ENCODE assay signal across 8 cellular contexts in the genomic region with DNA sequence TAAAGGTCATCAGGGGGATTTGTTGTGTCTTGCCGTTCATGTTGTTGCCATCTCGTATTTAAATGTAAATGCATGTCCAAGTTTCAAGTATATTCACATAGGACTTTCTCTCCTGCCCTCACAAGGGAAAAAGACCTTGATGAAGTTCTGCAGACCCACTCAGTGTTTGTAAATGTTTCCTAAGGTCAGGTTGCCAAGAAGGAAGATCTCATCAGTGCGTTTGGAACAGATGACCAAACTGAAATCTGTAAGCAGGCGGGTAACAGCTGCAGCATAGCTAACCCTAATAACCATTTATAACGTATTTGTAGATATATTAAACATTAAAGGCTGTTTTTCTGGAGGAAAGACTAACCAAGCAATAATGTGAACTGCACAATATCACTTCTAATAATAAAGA. TPM values are rescaled to one million over a fixed set of nuclear protein-coding genes. Genes with fewer than 3 reads are reported as not detected.
DNase-seq lines count a peak whose midpoint lies in the region; ATAC-seq and TF ChIP-seq lines count a peak whose summit lies in the region.
"Not testable (repeated sequence)": the region's sequence is repeated elsewhere in the genome, so short reads cannot be mapped to it uniquely, and the experiment has no call there.

No MANE protein-coding gene starts in this region.

- not testable (repeated sequence) for H4K91ac ChIP-seq in H9 (ENCODE audit: insufficient read length, low read depth, low read length)

- H3K27me3 ChIP-seq in H9 (ENCODE audit: insufficient read depth, low read length); Peyer's patch; dorsolateral prefrontal cortex; right cardiac atrium (ENCODE audit: control insufficient read depth, insufficient read depth): not testable (repeated sequence)

- not testable (repeated sequence) for H4K8ac ChIP-seq in H9 (replicated peaks; ENCODE audit: insufficient read length, low read depth, low read length)

- H3K36me3 Mint-ChIP-seq in H9 (ENCODE audit: insufficient read depth in 1 of 3, low read depth in 3 of 3), result peaks cover 14 to 39% (median 35%) of the 10 kb centered on the region in 3 experiments; a peak in 6 of 7 replicates
- peaks cover 17% of the 10 kb centered on the region for H3K36me3 Mint-ChIP-seq in activated naive CD4-positive, alpha-beta T cell treated with anti-CD3 and anti-CD28 coated beads, Interleukin-2, amount 10 ng/mL, durations not matched to agents 7 days and 5 days
- H3K36me3 Mint-ChIP-seq in naive thymus-derived CD8-positive, alpha-beta T cell, result peaks cover 5 to 46% (median 16%) of the 10 kb centered on the region in 3 donors
- H3K36me3 Mint-ChIP-seq in stimulated activated memory B cell treated with anti-CD40 and anti-IgM and Interleukin-4, amounts not matched to agents 10 μg/mL and 1 μg/mL and 100 μg/mL, for 72 hours, result peaks cover 14% of the 10 kb centered on the region

- not testable (repeated sequence) for H3K4ac ChIP-seq in H9 (ENCODE audit: low read depth, low read length)

- not testable (repeated sequence) for H3K9me3 ChIP-seq in H9 (ENCODE audit: control insufficient read depth, low read depth, low read length); Peyer's patch; right cardiac atrium (ENCODE audit: control insufficient read depth, low read length)

- not testable (repeated sequence) for H3K27ac ChIP-seq in H9 (ENCODE audit: insufficient read length, low read depth, low read length)
- H3K27ac ChIP-seq in Peyer's patch (peak overlapping the region; percentile 92 to 98 (median 97)), dorsolateral prefrontal cortex (peak overlapping the region in 26 of 59 donors; percentile 74 to 98 (median 93)), right cardiac atrium (ENCODE audit: low read length) (peak overlapping the region; percentile 100)

- H3K9me3 Mint-ChIP-seq in H9; activated naive CD4-positive, alpha-beta T cell treated with anti-CD3 and anti-CD28 coated beads, Interleukin-2, amount 10 ng/mL, durations not matched to agents 7 days and 5 days; naive thymus-derived CD8-positive, alpha-beta T cell; stimulated activated memory B cell treated with anti-CD40 and anti-IgM and Interleukin-4, amounts not matched to agents 10 μg/mL and 1 μg/mL and 100 μg/mL, for 72 hours: not testable (repeated sequence)

- not testable (repeated sequence) for H3K4me1 ChIP-seq in H9 (ENCODE audit: insufficient read depth, low read length); right cardiac atrium (ENCODE audit: control insufficient read depth, insufficient read depth, low read length)
- H3K4me1 ChIP-seq in Peyer's patch, result peaks cover 0 to 22% (median 7%) of the 10 kb centered on the region in 4 donors

- not testable (repeated sequence) for H2BK5ac ChIP-seq in H9 (ENCODE audit: insufficient read length, low read length)

- POLR2A ChIA-PET in AG04449 (lab: Yijun Ruan, JAX), result not testable (repeated sequence)
- POLR2A ChIA-PET in naive thymus-derived CD8-positive, alpha-beta T cell (lab: Charles Lee), result interaction anchor here (1.4 kb wide), 1 partner anchor 49 kb away, joined by 5 read pairs; no protein-coding TSS in a partner anchor

- H3K18ac ChIP-seq in H9 (ENCODE audit: insufficient read length, low read depth, low read length), result not testable (repeated sequence)

- H3K79me2 ChIP-seq in H9 (ENCODE audit: insufficient read depth, low read length), result not testable (repeated sequence)

- no CpG with 5 or more reads among the region's 5 CpGs for WGBS in H9 (ENCODE audit: extremely low coverage, insufficient read length, low lambda C conversion rate)
- 20% methylated on average over 5 of the region's 5 CpGs for WGBS in right cardiac atrium

- DNase-seq in AG04449 (ENCODE audit: low read depth, low spot score); H9; Peyer's patch; activated naive CD4-positive, alpha-beta T cell treated with anti-CD3 and anti-CD28 coated beads, Interleukin-2, amount 10 ng/mL, durations not matched to agents 7 days and 5 days; dorsolateral prefrontal cortex; right cardiac atrium; naive thymus-derived CD8-positive, alpha-beta T cell: not testable (repeated sequence)

- H2BK15ac ChIP-seq in H9 (ENCODE audit: low read depth, low read length), result not testable (repeated sequence)

- H3K79me1 ChIP-seq in H9 (ENCODE audit: insufficient read depth, low read depth, low read length, poor library complexity, severe bottlenecking), result not testable (repeated sequence)

- intact Hi-C loops in dorsolateral prefrontal cortex (cut with DNase I); right cardiac atrium (cut with DNase I): not testable (repeated sequence)

- H3K4me2 ChIP-seq in H9 (ENCODE audit: insufficient read depth, insufficient read length, low read length), result not testable (repeated sequence)

- not testable (repeated sequence) for H3K23me2 ChIP-seq in H9 (ENCODE audit: insufficient read length, low read depth, low read length, poor library complexity, severe bottlenecking)

- not testable (repeated sequence) for H2AK5ac ChIP-seq in H9 (ENCODE audit: insufficient read length, low read length)

- peak overlapping the region; percentile 85 to 94 for H3K4me3 Mint-ChIP-seq in H9
- H3K4me3 Mint-ChIP-seq in activated naive CD4-positive, alpha-beta T cell treated with anti-CD3 and anti-CD28 coated beads, Interleukin-2, amount 10 ng/mL, durations not matched to agents 7 days and 5 days, result peak overlapping the region; percentile 85
- peak overlapping the region; percentile 95 to 100 (median 97) for H3K4me3 Mint-ChIP-seq in naive thymus-derived CD8-positive, alpha-beta T cell
- peak overlapping the region; percentile 98 for H3K4me3 Mint-ChIP-seq in stimulated activated memory B cell treated with anti-CD40 and anti-IgM and Interleukin-4, amounts not matched to agents 10 μg/mL and 1 μg/mL and 100 μg/mL, for 72 hours

- H2BK120ac ChIP-seq in H9 (ENCODE audit: low read depth, low read length, poor library complexity, severe bottlenecking), result not testable (repeated sequence)

- H2BK12ac ChIP-seq in H9 (ENCODE audit: insufficient read length, low read depth, low read length), result not testable (repeated sequence)

- not testable (repeated sequence) for TF ChIP-seq CTCF in AG04449 (IDR thresholded peaks at IDR 0.05; ENCODE audit: insufficient read depth, low read length, missing control alignments); H9 (conservative IDR thresholded peaks at IDR 0.05); Peyer's patch (IDR thresholded peaks at IDR 0.05); dorsolateral prefrontal cortex (IDR thresholded peaks at IDR 0.05 in 54 of 56, conservative IDR thresholded peaks at IDR 0.05 in 2 of 56; ENCODE audit: low read depth in 1 of 56, partially characterized antibody in 56 of 56)

- not testable (repeated sequence) for H4K20me1 ChIP-seq in H9 (ENCODE audit: control insufficient read depth, insufficient read depth, insufficient read length)

- H2AFZ ChIP-seq in H9 (ENCODE audit: low read length), result not testable (repeated sequence)

- H3K9ac ChIP-seq in H9 (ENCODE audit: extremely low read depth, insufficient read length, low read length), result not testable (repeated sequence)

- not testable (repeated sequence) for H4K5ac ChIP-seq in H9 (ENCODE audit: insufficient read length, low read depth, low read length)

- ATAC-seq in right cardiac atrium; naive thymus-derived CD8-positive, alpha-beta T cell; stimulated activated memory B cell treated with anti-CD40 and anti-IgM and Interleukin-4, amounts not matched to agents 10 μg/mL and 1 μg/mL and 100 μg/mL, for 72 hours: not testable (repeated sequence)

- not testable (repeated sequence) for H3K23ac ChIP-seq in H9 (ENCODE audit: insufficient read length, low read depth, low read length)

- not testable (repeated sequence) for H3K56ac ChIP-seq in H9 (ENCODE audit: insufficient read length, low read depth, low read length)

- H3K14ac ChIP-seq in H9 (ENCODE audit: insufficient read depth, low read length), result not testable (repeated sequence)

- not testable (repeated sequence) for H2BK20ac ChIP-seq in H9 (ENCODE audit: low read depth, low read length, poor library complexity, severe bottlenecking)

- not testable (repeated sequence) for H3K27me3 Mint-ChIP-seq in H9 (ENCODE audit: low read depth); activated naive CD4-positive, alpha-beta T cell treated with anti-CD3 and anti-CD28 coated beads, Interleukin-2, amount 10 ng/mL, durations not matched to agents 7 days and 5 days; naive thymus-derived CD8-positive, alpha-beta T cell; stimulated activated memory B cell treated with anti-CD40 and anti-IgM and Interleukin-4, amounts not matched to agents 10 μg/mL and 1 μg/mL and 100 μg/mL, for 72 hours

- peak overlapping the region; percentile 71 for H3K4me3 ChIP-seq in AG04449 (ENCODE audit: low read depth, low read length)
- peak overlapping the region; percentile 67 to 81 (median 72) for H3K4me3 ChIP-seq in Peyer's patch
- peak overlapping the region; percentile 22 to 95 (median 84) for H3K4me3 ChIP-seq in dorsolateral prefrontal cortex
- peak overlapping the region; percentile 94 for H3K4me3 ChIP-seq in right cardiac atrium (ENCODE audit: low read length)

- not testable (repeated sequence) for H3T11ph ChIP-seq in H9 (ENCODE audit: low read length)

- not testable (repeated sequence) for TF ChIP-seq POLR2A in Peyer's patch (IDR thresholded peaks at IDR 0.05)

- H3K36me3 ChIP-seq in Peyer's patch, result peaks cover 0 to 37% (median 0%) of the 10 kb centered on the region in 3 donors

- CTCF ChIA-PET in AG04449 (lab: Yijun Ruan, JAX), result interaction anchor here (0.9 to 2.3 kb wide), 3 partner anchors 8 to 85 kb away, joined by 3 to 10 read pairs (median 4); no protein-coding TSS in a partner anchor
- CTCF ChIA-PET in activated naive CD4-positive, alpha-beta T cell treated with anti-CD3 and anti-CD28 coated beads, Interleukin-2, amount 10 ng/mL, durations not matched to agents 7 days and 5 days (lab: Charles Lee), result not testable (repeated sequence)

- peak overlapping the region in 2 of 3 experiments; percentile 88 to 96; a peak in 3 of 7 replicates for H3K27ac Mint-ChIP-seq in H9
- H3K27ac Mint-ChIP-seq in activated naive CD4-positive, alpha-beta T cell treated with anti-CD3 and anti-CD28 coated beads, Interleukin-2, amount 10 ng/mL, durations not matched to agents 7 days and 5 days, result peak overlapping the region; percentile 97
- peak overlapping the region; percentile 96 to 100 (median 99) for H3K27ac Mint-ChIP-seq in naive thymus-derived CD8-positive, alpha-beta T cell
- peak overlapping the region; percentile 93 for H3K27ac Mint-ChIP-seq in stimulated activated memory B cell treated with anti-CD40 and anti-IgM and Interleukin-4, amounts not matched to agents 10 μg/mL and 1 μg/mL and 100 μg/mL, for 72 hours

- peaks cover 7 to 14% of the 10 kb centered on the region in 2 experiments for H3K4me1 Mint-ChIP-seq in H9
- H3K4me1 Mint-ChIP-seq in activated naive CD4-positive, alpha-beta T cell treated with anti-CD3 and anti-CD28 coated beads, Interleukin-2, amount 10 ng/mL, durations not matched to agents 7 days and 5 days, result peaks cover 42% of the 10 kb centered on the region
- H3K4me1 Mint-ChIP-seq in naive thymus-derived CD8-positive, alpha-beta T cell, result peaks cover 11 to 46% (median 36%) of the 10 kb centered on the region in 4 donors
- peaks cover 12% of the 10 kb centered on the region for H3K4me1 Mint-ChIP-seq in stimulated activated memory B cell treated with anti-CD40 and anti-IgM and Interleukin-4, amounts not matched to agents 10 μg/mL and 1 μg/mL and 100 μg/mL, for 72 hours

RNA-seq across cellular contexts. Expression of a gene that starts 2.6 kb away (rescaled TPM):
- total RNA-seq in H9 (2021) (5.1 and 5.5 TPM in 2 replicates), Peyer's patch (10 to 100 TPM in 2 of 4 donors, 1 to 10 TPM in 2; 4.9 to 50.3 (median 9.7) TPM), dorsolateral prefrontal cortex (10 to 100 TPM in 2 of 120 experiments, 1 to 10 TPM in 118; 2.8 to 10.4 (median 5.9) TPM), right cardiac atrium (1 to 10 TPM; 1.3 to 3.2 (median 1.9) TPM)
- polyA plus RNA-seq in right cardiac atrium, result 1.9 TPM
- total RNA-seq in naive thymus-derived CD8-positive, alpha-beta T cell, result 1 to 10 TPM; 6.8 to 7.0 TPM
- polyA plus RNA-seq in naive thymus-derived CD8-positive, alpha-beta T cell, result 1 to 10 TPM in 2 of 3 donors, under 1 TPM in 1; 0.80 to 2.4 (median 1.9) TPM
